In genomic region chr7:80335473-80336232, GRCh38 we compare ENCODE assay signal across 11 cellular contexts.
A peak's percentile ranks its signal among the peaks of the same experiment; 100 is the strongest.
DNase-seq lines count a peak whose midpoint lies in the region; ATAC-seq and TF ChIP-seq lines count a peak whose summit lies in the region.
"Had no signal": no experiment of that assay in that cellular context is flagged by ENCODE, and none has a peak within 500 bp of the region (broad histone marks: within the 10 kb centered on the region; RNA-seq: fewer than 3 reads in every experiment).

No MANE protein-coding gene starts in this region.

- H3K27me3 Mint-ChIP-seq in nephron (ENCODE audit: low read depth) (peaks cover 12% of the 10 kb centered on the region), WTC11 (ENCODE audit: low read depth) (no peaks in the 10 kb centered on the region)
- H3K27me3 Mint-ChIP-seq: CD4-positive, alpha-beta memory T cell had no signal

- POLR2A ChIA-PET in WTC11 (lab: Charles Lee): interaction anchor here (0.6 kb wide), 1 partner anchor 554 kb away, joined by 3 read pairs; no protein-coding TSS in a partner anchor

- H3K36me3 Mint-ChIP-seq in nephron (ENCODE audit: low read depth): no peaks in the 10 kb centered on the region
- H3K36me3 Mint-ChIP-seq in WTC11: no peaks in the 10 kb centered on the region
- H3K36me3 Mint-ChIP-seq: CD4-positive, alpha-beta memory T cell had no signal

- no peak for TF ChIP-seq CTCF in C4-2B (conservative IDR thresholded peaks at IDR 0.05)
- TF ChIP-seq CTCF in choroid plexus epithelial cell (conservative IDR thresholded peaks at IDR 0.05; ENCODE audit: low read depth, low read length): no peak
- TF ChIP-seq CTCF in nephron (IDR thresholded peaks at IDR 0.05; ENCODE audit: unreplicated experiment in 3 of 3): no peak
- TF ChIP-seq CTCF in WTC11 (IDR thresholded peaks at IDR 0.05): no peak

- peaks cover 13% of the 10 kb centered on the region for H3K4me1 Mint-ChIP-seq in nephron
- no peaks in the 10 kb centered on the region for H3K4me1 Mint-ChIP-seq in WTC11
- H3K4me1 Mint-ChIP-seq: CD4-positive, alpha-beta memory T cell had no signal

- ATAC-seq in WTC11 (no peak), HG02763 (IDR thresholded peaks at IDR 0.05; ENCODE audit: unreplicated experiment) (no peak), GM21360 (IDR thresholded peaks at IDR 0.05; ENCODE audit: unreplicated experiment) (no peak)
- ATAC-seq: SK-N-SH treated with all-trans-retinoic acid at 6 μM for 48 hours had no signal

- peak overlapping the region; percentile 43; the same call in 1 of the 2 replicates for H3K27ac ChIP-seq in C4-2B
- H3K27ac ChIP-seq: esophagus muscularis mucosa had no signal

- no peaks in the 10 kb centered on the region for H3K9me3 Mint-ChIP-seq in nephron
- H3K9me3 Mint-ChIP-seq in WTC11: no peaks in the 10 kb centered on the region

- CTCF ChIA-PET in WTC11 (lab: Charles Lee): interaction anchor here (0.6 to 1.4 kb wide), 3 partner anchors 10 to 201 kb away, joined by 3 to 4 read pairs (median 3); partner anchors contain the start of gene GNAI1

- no peak overlapping the region for H3K4me3 ChIP-seq in choroid plexus epithelial cell (ENCODE audit: low read depth, low read length)
- H3K4me3 ChIP-seq: esophagus muscularis mucosa had no signal

- H3K27ac Mint-ChIP-seq in nephron: peak overlapping the region; percentile 20 to 73 (median 48)
- no peak overlapping the region for H3K27ac Mint-ChIP-seq in WTC11
- H3K27ac Mint-ChIP-seq: CD4-positive, alpha-beta memory T cell had no signal

- DNase-seq in NCI-H2029 (lab: John Stamatoyannopoulos, UW) (peak; percentile 25), choroid plexus epithelial cell (ENCODE audit: low read depth) (peak; percentile 44), WTC11 (ENCODE audit: low spot score) (no peak), NCI-H446 treated with DMSO at 0.1 percent for 48 hours (lab: John Stamatoyannopoulos, UW) (no peak)
- DNase-seq: CD4-positive, alpha-beta memory T cell had no signal

- H3K4me3 Mint-ChIP-seq in nephron (peak overlapping the region in 1 of 3 experiments; percentile 17), WTC11 (no peak overlapping the region)
- H3K4me3 Mint-ChIP-seq: CD4-positive, alpha-beta memory T cell had no signal

TF ChIP-seq in WTC11, 78 proteins besides CTCF, POLR2A, EP300 and RAD21:
- TF ChIP-seq RORB (CRISPR knock-in tag; IDR thresholded peaks at IDR 0.05): no peak
- no peak for TF ChIP-seq ZBTB43 (CRISPR knock-in tag; IDR thresholded peaks at IDR 0.05)
- no peak for TF ChIP-seq ZNF232 (CRISPR knock-in tag; IDR thresholded peaks at IDR 0.05)
- TF ChIP-seq ZBTB21 (CRISPR knock-in tag; IDR thresholded peaks at IDR 0.05; ENCODE audit: borderline replicate concordance): no peak
- no peak for TF ChIP-seq ZNF138 (CRISPR knock-in tag; conservative IDR thresholded peaks at IDR 0.05)
- no peak for TF ChIP-seq ESRRA (CRISPR knock-in tag; IDR thresholded peaks at IDR 0.05; ENCODE audit: borderline replicate concordance)

Comparison
In these comparisons a context has a peak if more than half of its experiments do, and no peak if none do; other contexts are left out.
1. DNase-seq: peak in NCI-H2029 (single experiment) and choroid plexus epithelial cell (single experiment); none in WTC11 (single experiment) and NCI-H446 treated with DMSO at 0.1 percent for 48 hours (single experiment).